ENCODE assay signal across 10 cellular contexts in the genomic region with DNA sequence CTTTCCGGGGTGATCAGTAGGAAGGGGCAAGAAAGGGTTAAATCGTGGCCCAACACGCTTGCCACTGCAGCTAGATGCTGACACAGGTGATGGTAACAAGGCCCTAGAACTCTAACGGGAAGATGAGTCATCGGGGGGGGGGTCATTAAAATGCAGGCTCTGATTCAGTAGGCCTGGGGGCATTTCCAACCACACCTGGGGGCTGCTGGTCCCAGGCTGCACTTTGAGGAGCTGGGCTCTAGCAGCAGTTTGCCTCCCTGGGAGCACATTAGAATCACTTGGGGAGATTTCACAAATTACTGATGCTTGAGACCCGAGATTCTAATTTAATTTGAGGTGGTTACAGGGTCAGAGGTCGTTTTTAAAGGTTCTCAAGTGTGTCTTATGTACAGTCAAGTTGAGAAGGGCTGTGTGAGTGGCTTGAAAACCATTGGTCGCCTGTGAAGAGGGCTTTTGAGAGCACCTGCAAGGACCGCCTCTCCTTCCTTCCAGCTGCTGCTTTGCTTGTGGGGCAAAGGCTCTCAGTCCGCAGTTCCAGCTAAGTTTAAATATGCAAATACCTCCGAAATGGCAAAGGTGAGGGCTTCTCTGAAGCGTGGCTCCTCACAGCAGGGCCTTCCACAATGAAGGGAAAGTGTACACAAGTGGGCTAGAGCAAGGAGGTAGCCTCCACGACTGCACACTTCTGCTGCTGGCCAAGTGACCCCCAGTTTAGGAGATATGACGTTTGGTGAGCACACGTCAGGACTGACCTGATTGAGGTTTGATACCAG.
DNase-seq lines count a peak whose midpoint lies in the region; ATAC-seq and TF ChIP-seq lines count a peak whose summit lies in the region.
"Had no signal": no experiment of that assay in that cellular context is flagged by ENCODE, and none has a peak within 500 bp of the region (broad histone marks: within the 10 kb centered on the region; RNA-seq: fewer than 3 reads in every experiment).

No MANE protein-coding gene starts in this region.

- H3K27ac ChIP-seq in right atrium auricular region: no peak overlapping the region

- H3K4me1 Mint-ChIP-seq in immature natural killer cell: no peaks in the 10 kb centered on the region

- no peak overlapping the region for H3K4me3 ChIP-seq in right atrium auricular region

- peak; percentile 83 for ATAC-seq in GM19324 (IDR thresholded peaks at IDR 0.05; ENCODE audit: low FRiP score, unreplicated experiment)
- ATAC-seq in HG02938 (IDR thresholded peaks at IDR 0.05; ENCODE audit: unreplicated experiment): peak; percentile 76
- no peak for ATAC-seq in activated CD4-positive, CD25-positive, alpha-beta regulatory T cell treated with anti-CD3 and anti-CD28 coated beads, Interleukin-2, amount 50 U/mL, for 24 hours

- DNase-seq in NCI-H510A (lab: John Stamatoyannopoulos, UW): peak; percentile 80
- DNase-seq in renal cortical epithelial cell (ENCODE audit: low read depth): peak; percentile 54
- no peak for DNase-seq in glomerular visceral epithelial cell (ENCODE audit: extremely low spot score)
- no peak for DNase-seq in immature natural killer cell
- no peak for DNase-seq in right atrium auricular region (ENCODE audit: low spot score)
- DNase-seq: KBM-7; stimulated activated naive CD4-positive, alpha-beta T cell had no signal

- no peak for TF ChIP-seq CTCF in right atrium auricular region (IDR thresholded peaks at IDR 0.05)

- H3K27me3 Mint-ChIP-seq in immature natural killer cell (ENCODE audit: low read depth in 3 of 3): peaks cover 2 to 4% (median 2%) of the 10 kb centered on the region in 3 donors

- H3K4me3 Mint-ChIP-seq in immature natural killer cell: no peak overlapping the region

- no peaks in the 10 kb centered on the region for H3K9me3 Mint-ChIP-seq in immature natural killer cell

- H3K36me3 ChIP-seq in right atrium auricular region: no peaks in the 10 kb centered on the region

- no peaks in the 10 kb centered on the region for H3K27me3 ChIP-seq in right atrium auricular region

- H3K4me1 ChIP-seq in right atrium auricular region: no peaks in the 10 kb centered on the region

- no peaks in the 10 kb centered on the region for H3K36me3 Mint-ChIP-seq in immature natural killer cell

- H3K27ac Mint-ChIP-seq in immature natural killer cell: no peak overlapping the region

- no peaks in the 10 kb centered on the region for H3K9me3 ChIP-seq in right atrium auricular region

Comparison
In these comparisons a context has a peak if more than half of its experiments do, and no peak if none do; other contexts are left out.
1. ATAC-seq: peak in GM19324 (single experiment) and HG02938 (single experiment); none in activated CD4-positive, CD25-positive, alpha-beta regulatory T cell treated with anti-CD3 and anti-CD28 coated beads, Interleukin-2, amount 50 U/mL, for 24 hours (0 of 2).
2. DNase-seq: peak in NCI-H510A (single experiment) and renal cortical epithelial cell (single experiment); none in glomerular visceral epithelial cell (single experiment), immature natural killer cell (0 of 3) and right atrium auricular region (single experiment).